In the genomic region with DNA sequence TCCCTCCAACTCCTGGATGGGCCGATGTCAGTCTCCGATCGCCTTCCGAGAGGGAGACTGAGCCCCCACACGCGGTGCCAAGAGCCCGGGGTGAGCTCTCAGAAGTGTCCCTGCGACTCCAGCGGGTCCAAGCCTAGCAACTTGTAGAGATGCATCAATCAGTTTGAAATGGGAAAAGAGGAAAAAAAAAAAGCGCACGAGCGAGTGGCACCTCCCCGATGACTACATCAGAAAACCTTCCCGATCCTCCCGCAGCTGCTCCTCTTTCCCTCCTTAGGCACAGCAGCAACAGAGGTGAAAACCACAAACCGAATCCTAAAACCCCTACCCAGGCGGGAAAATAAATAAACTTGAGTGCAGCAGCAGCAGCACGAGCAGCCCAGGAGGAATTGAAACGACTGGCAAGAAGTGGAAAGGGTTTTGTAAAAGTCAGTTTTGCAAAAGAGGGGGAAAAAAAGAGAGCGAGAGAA, we compare ENCODE assay signal across 8 cellular contexts. TPM values are rescaled to one million over a fixed set of nuclear protein-coding genes. Genes with fewer than 3 reads are reported as not detected.
DNase-seq lines count a peak whose midpoint lies in the region; ATAC-seq, FAIRE-seq and TF ChIP-seq lines count a peak whose summit lies in the region.

No MANE protein-coding gene starts in this region.

- WGBS in pancreas, 2 donors: 1% methylated on average over 20 of the region's 20 CpGs

- FAIRE-seq in pancreas (lab: Jason Lieb, UNC): no peak

- H3K4me3 ChIP-seq in NB4 (ENCODE audit: low read depth, low read length) (no peak overlapping the region), pancreas (peak overlapping the region; percentile 11 to 54 (median 28))

- intact Hi-C loops in pancreas (cut with DNase I): no loop called here

- no peaks in the 10 kb centered on the region for H3K9me3 ChIP-seq in pancreas

- ATAC-seq in foreskin keratinocyte: peak; percentile 17
- ATAC-seq in pancreas: no peak
- no peak for ATAC-seq in HG02973 (IDR thresholded peaks at IDR 0.05; ENCODE audit: unreplicated experiment)

- no peak for TF ChIP-seq CTCF in NB4 (IDR thresholded peaks at IDR 0.05; ENCODE audit: low read depth, low read length)
- TF ChIP-seq CTCF in foreskin keratinocyte (conservative IDR thresholded peaks at IDR 0.05): no peak
- TF ChIP-seq CTCF in pancreas (IDR thresholded peaks at IDR 0.05): no peak

- H3K36me3 ChIP-seq in pancreas: no peaks in the 10 kb centered on the region

- peak; percentile 9 for DNase-seq in activated gamma-delta T cell (lab: John Stamatoyannopoulos, UW)
- no peak for DNase-seq in activated gamma-delta T cell treated with Interleukin-2 at 50 U/mL for 16 hours
- DNase-seq in NB4 (ENCODE audit: low read depth): peak; percentile 4
- DNase-seq in UCSD-AML1 (lab: John Stamatoyannopoulos, UW; ENCODE audit: unreplicated experiment): peak; percentile 14
- peak; percentile 83 to 91 for DNase-seq in foreskin keratinocyte
- DNase-seq in pancreas: no peak
- DNase-seq in activated CD4-positive, alpha-beta T cell treated with anti-CD3 and anti-CD28 coated beads, Interleukin-2, amount 50 U/mL, for 1 hour: no peak

- no peak for TF ChIP-seq POLR2A in NB4 (IDR thresholded peaks at IDR 0.05; ENCODE audit: extremely low read depth, insufficient read length)

- peaks cover 5% of the 10 kb centered on the region for H3K4me1 ChIP-seq in foreskin keratinocyte
- peaks cover 0 to 9% (median 8%) of the 10 kb centered on the region in 3 donors for H3K4me1 ChIP-seq in pancreas

- H3K27ac ChIP-seq in foreskin keratinocyte (peak overlapping the region; percentile 83), pancreas (no peak overlapping the region)

- H3K27me3 ChIP-seq in foreskin keratinocyte (no peaks in the 10 kb centered on the region), pancreas (peaks cover 0 to 27% (median 2%) of the 10 kb centered on the region in 4 donors)

RNA-seq across cellular contexts. Expression of a gene that starts 1.0 kb away (rescaled TPM):
- 5.3 and 6.3 TPM in 2 replicates for total RNA-seq in foreskin keratinocyte
- polyA plus RNA-seq in foreskin keratinocyte: 2.7 and 3.0 TPM in 2 replicates
- total RNA-seq in pancreas: 1 to 10 TPM in 5 of 6 donors, under 1 TPM in 1; 0.23 to 3.8 (median 2.2) TPM
- polyA plus RNA-seq in pancreas: 1 to 10 TPM in 1 of 2 donors, under 1 TPM in 1; 0.72 to 2.2 TPM

Comparison
In these comparisons a context has a peak if more than half of its experiments do, and no peak if none do; other contexts are left out.
1. DNase-seq: peak in activated gamma-delta T cell (single experiment), NB4 (single experiment), UCSD-AML1 (single experiment) and foreskin keratinocyte (2 of 2); none in activated gamma-delta T cell treated with Interleukin-2 at 50 U/mL for 16 hours (single experiment), pancreas (0 of 6) and activated CD4-positive, alpha-beta T cell treated with anti-CD3 and anti-CD28 coated beads, Interleukin-2, amount 50 U/mL, for 1 hour (single experiment).